Comparison of ENCODE assay signal across 1 cellular context in genomic region chr7:142669074-142669654, GRCh38.
TF ChIP-seq lines count a peak whose summit lies in the region.

No MANE protein-coding gene starts in this region.

TF ChIP-seq in WTC11, 78 proteins besides CTCF, POLR2A, EP300 and RAD21 (continued from another document):
- TF ChIP-seq STAT6 (CRISPR knock-in tag; conservative IDR thresholded peaks at IDR 0.05; ENCODE audit: low read depth) = no peak
- no peak for TF ChIP-seq ZNF423 (CRISPR knock-in tag; IDR thresholded peaks at IDR 0.05)
- TF ChIP-seq CREB1 (CRISPR knock-in tag; IDR thresholded peaks at IDR 0.05) = no peak
- no peak for TF ChIP-seq NFYB (CRISPR knock-in tag; conservative IDR thresholded peaks at IDR 0.05; ENCODE audit: low read depth)
- no peak for TF ChIP-seq IRF2 (CRISPR knock-in tag; IDR thresholded peaks at IDR 0.05; ENCODE audit: borderline replicate concordance, low read depth)
- no peak for TF ChIP-seq ATF3 (CRISPR knock-in tag; conservative IDR thresholded peaks at IDR 0.05)
- TF ChIP-seq USF1 (CRISPR knock-in tag; IDR thresholded peaks at IDR 0.05) = no peak
- no peak for TF ChIP-seq JUN (CRISPR knock-in tag; IDR thresholded peaks at IDR 0.05)
- TF ChIP-seq ZMAT4 (CRISPR knock-in tag; IDR thresholded peaks at IDR 0.05) = no peak
